ENCODE assay signal across 19 cellular contexts in the genomic region with DNA sequence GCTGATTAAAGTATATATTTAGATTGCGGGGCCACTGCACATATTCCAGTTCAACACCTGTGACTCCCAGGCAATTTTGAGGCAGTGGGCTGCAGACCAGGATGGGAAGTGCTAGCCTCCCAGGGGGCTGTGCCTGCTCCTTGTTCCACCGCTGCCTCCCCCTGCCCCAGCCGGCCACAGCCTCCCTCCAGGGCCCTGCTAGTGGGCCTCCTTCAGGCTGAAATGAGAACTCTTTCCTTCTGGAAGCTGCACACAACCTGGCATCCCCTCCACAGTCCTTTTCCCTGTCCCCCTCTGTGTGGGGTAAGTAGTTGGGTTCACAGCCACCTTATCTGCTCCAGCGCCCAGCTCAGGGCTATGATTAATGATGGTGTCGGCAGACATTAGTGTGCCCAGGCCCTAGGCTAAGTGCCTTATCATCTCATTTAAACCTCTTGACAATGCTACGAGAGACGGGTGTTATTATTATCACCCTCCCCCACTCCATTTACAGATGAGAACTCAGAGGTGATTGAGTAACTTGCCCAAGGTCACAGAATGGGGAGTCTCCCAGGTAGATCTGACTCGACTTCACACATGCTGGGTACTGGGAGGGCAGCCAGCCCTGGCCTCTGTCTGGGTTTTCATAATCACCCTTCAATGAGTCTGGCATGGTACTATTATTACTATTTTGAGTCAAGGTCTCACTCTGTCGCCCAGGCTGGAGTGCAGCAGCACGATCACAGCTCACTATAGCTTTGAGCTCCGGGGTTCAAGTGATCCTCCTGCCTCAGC. TPM values are rescaled to one million over a fixed set of nuclear protein-coding genes. Genes with fewer than 3 reads are reported as not detected.
DNase-seq lines count a peak whose midpoint lies in the region; ATAC-seq and TF ChIP-seq lines count a peak whose summit lies in the region.
"Had no signal": no experiment of that assay in that cellular context is flagged by ENCODE, and none has a peak within 500 bp of the region (broad histone marks: within the 10 kb centered on the region; RNA-seq: fewer than 3 reads in every experiment).

No MANE protein-coding gene starts in this region.

- no peaks in the 10 kb centered on the region for H3K36me3 Mint-ChIP-seq in CD4-positive, CD25-positive, alpha-beta regulatory T cell
- no peaks in the 10 kb centered on the region for H3K36me3 Mint-ChIP-seq in H9 (ENCODE audit: insufficient read depth in 1 of 3, low read depth in 3 of 3)
- no peaks in the 10 kb centered on the region for H3K36me3 Mint-ChIP-seq in endodermal cell (ENCODE audit: low read depth)

- peaks cover 4% of the 10 kb centered on the region for H4K20me1 ChIP-seq in H9 (ENCODE audit: control insufficient read depth, insufficient read depth, insufficient read length)

- peak; percentile 28; the same call in 2 of the 3 replicates for TF ChIP-seq CTCF in H9 (conservative IDR thresholded peaks at IDR 0.05)
- peak; percentile 60 for TF ChIP-seq CTCF in endodermal cell (conservative IDR thresholded peaks at IDR 0.05)
- no peak for TF ChIP-seq CTCF in right lobe of liver (IDR thresholded peaks at IDR 0.05)
- no peak for TF ChIP-seq CTCF in prostate gland (IDR thresholded peaks at IDR 0.05)
- TF ChIP-seq CTCF in esophagus squamous epithelium (IDR thresholded peaks at IDR 0.05): no peak

- H3K9me3 Mint-ChIP-seq in CD4-positive, CD25-positive, alpha-beta regulatory T cell: no peaks in the 10 kb centered on the region
- H3K9me3 Mint-ChIP-seq in H9: no peaks in the 10 kb centered on the region
- no peaks in the 10 kb centered on the region for H3K9me3 Mint-ChIP-seq in endodermal cell
- H3K9me3 Mint-ChIP-seq: activated T-cell treated with anti-CD3 and anti-CD28 coated beads, Interleukin-2, amount 50 U/mL, for 72 hours; IgD-negative memory B cell had no signal

- peaks cover 24% of the 10 kb centered on the region for H3K4me1 ChIP-seq in CD4-positive, CD25-positive, alpha-beta regulatory T cell (ENCODE audit: control insufficient read depth, insufficient read depth, low read length, poor library complexity, severe bottlenecking)
- H3K4me1 ChIP-seq in H9 (ENCODE audit: insufficient read depth, low read length) (peaks cover 1% of the 10 kb centered on the region; the same call in 1 of the 2 replicates), endodermal cell (ENCODE audit: control insufficient read depth, insufficient read depth, low read length) (peaks cover 20% of the 10 kb centered on the region), right lobe of liver (peaks cover 0 to 11% (median 0%) of the 10 kb centered on the region in 4 donors), prostate gland (replicated peaks) (no peaks in the 10 kb centered on the region), esophagus squamous epithelium (peaks cover 5 to 33% (median 8%) of the 10 kb centered on the region in 3 donors)

- no peaks in the 10 kb centered on the region for H3K9me3 ChIP-seq in CD4-positive, CD25-positive, alpha-beta regulatory T cell (ENCODE audit: control insufficient read depth in 2 of 2, low read length in 2 of 2)
- no peaks in the 10 kb centered on the region for H3K9me3 ChIP-seq in H9 (ENCODE audit: control insufficient read depth, low read depth, low read length)
- H3K9me3 ChIP-seq in endodermal cell (ENCODE audit: control insufficient read depth, low read length): no peaks in the 10 kb centered on the region
- no peaks in the 10 kb centered on the region for H3K9me3 ChIP-seq in right lobe of liver
- H3K9me3 ChIP-seq in prostate gland: no peaks in the 10 kb centered on the region
- no peaks in the 10 kb centered on the region for H3K9me3 ChIP-seq in esophagus squamous epithelium
- H3K9me3 ChIP-seq: adrenal gland, mucosa of descending colon had no signal

- H3K79me2 ChIP-seq in H9 (ENCODE audit: insufficient read depth, low read length): no peaks in the 10 kb centered on the region

- H4K91ac ChIP-seq in H9 (ENCODE audit: insufficient read length, low read depth, low read length): no peak overlapping the region

- no peak overlapping the region for H3K18ac ChIP-seq in H9 (ENCODE audit: insufficient read length, low read depth, low read length)

- ATAC-seq in CD4-positive, CD25-positive, alpha-beta regulatory T cell (ENCODE audit: low read depth in 2 of 2): no peak
- peak in 3 of 4 donors; percentile 18 to 43 (median 41) for ATAC-seq in right lobe of liver
- ATAC-seq: left colon had no signal

- no peaks in the 10 kb centered on the region for H3K79me1 ChIP-seq in H9 (ENCODE audit: insufficient read depth, low read depth, low read length, poor library complexity, severe bottlenecking)

- H3K27ac ChIP-seq in CD4-positive, CD25-positive, alpha-beta regulatory T cell (ENCODE audit: insufficient read depth, low read length, poor library complexity, severe bottlenecking): peak overlapping the region; percentile 61
- H3K27ac ChIP-seq in H9 (ENCODE audit: insufficient read length, low read depth, low read length) (no peak overlapping the region), endodermal cell (ENCODE audit: low read depth, low read length) (no peak overlapping the region), right lobe of liver (no peak overlapping the region), prostate gland (no peak overlapping the region), esophagus squamous epithelium (no peak overlapping the region)

- peak overlapping the region; percentile 80 to 98 (median 92) for H3K27ac Mint-ChIP-seq in CD4-positive, CD25-positive, alpha-beta regulatory T cell
- H3K27ac Mint-ChIP-seq in H9 (no peak overlapping the region), endodermal cell (no peak overlapping the region)
- H3K27ac Mint-ChIP-seq: IgD-negative memory B cell had no signal

- no peak overlapping the region for H3K14ac ChIP-seq in H9 (ENCODE audit: insufficient read depth, low read length)

- H2BK120ac ChIP-seq in H9 (ENCODE audit: low read depth, low read length, poor library complexity, severe bottlenecking): no peak overlapping the region

- H3K36me3 ChIP-seq in CD4-positive, CD25-positive, alpha-beta regulatory T cell (ENCODE audit: control insufficient read depth, insufficient read depth, low read length): no peaks in the 10 kb centered on the region
- H3K36me3 ChIP-seq in endodermal cell (ENCODE audit: control insufficient read depth, insufficient read depth, low read length): no peaks in the 10 kb centered on the region
- no peaks in the 10 kb centered on the region for H3K36me3 ChIP-seq in right lobe of liver
- H3K36me3 ChIP-seq in prostate gland: no peaks in the 10 kb centered on the region
- no peaks in the 10 kb centered on the region for H3K36me3 ChIP-seq in esophagus squamous epithelium
- H3K36me3 ChIP-seq: adrenal gland had no signal

- peaks cover 8 to 37% (median 20%) of the 10 kb centered on the region in 4 donors for H3K4me1 Mint-ChIP-seq in CD4-positive, CD25-positive, alpha-beta regulatory T cell
- H3K4me1 Mint-ChIP-seq in H9 (peaks cover 23 to 33% of the 10 kb centered on the region in 2 experiments), endodermal cell (peaks cover 52% of the 10 kb centered on the region)
- H3K4me1 Mint-ChIP-seq: IgD-negative memory B cell had no signal

- H3K23me2 ChIP-seq in H9 (ENCODE audit: insufficient read length, low read depth, low read length, poor library complexity, severe bottlenecking): no peaks in the 10 kb centered on the region

- no peak overlapping the region for H3T11ph ChIP-seq in H9 (ENCODE audit: low read length)

- no peaks in the 10 kb centered on the region for H3K27me3 Mint-ChIP-seq in CD4-positive, CD25-positive, alpha-beta regulatory T cell
- H3K27me3 Mint-ChIP-seq in H9 (ENCODE audit: low read depth) (peaks cover 3% of the 10 kb centered on the region; the same call in 1 of the 2 replicates), endodermal cell (ENCODE audit: insufficient read depth) (peaks cover 12% of the 10 kb centered on the region)

- H2AFZ ChIP-seq in H9 (ENCODE audit: low read length): no peak overlapping the region

- H4K5ac ChIP-seq in H9 (ENCODE audit: insufficient read length, low read depth, low read length): no peak overlapping the region

- no peak overlapping the region for H2BK20ac ChIP-seq in H9 (ENCODE audit: low read depth, low read length, poor library complexity, severe bottlenecking)

- H2AK5ac ChIP-seq in H9 (ENCODE audit: insufficient read length, low read length): no peak overlapping the region

- H4K8ac ChIP-seq in H9 (replicated peaks; ENCODE audit: insufficient read length, low read depth, low read length): no peak overlapping the region

- H3K9ac ChIP-seq in H9 (ENCODE audit: extremely low read depth, insufficient read length, low read length) (no peak overlapping the region), endodermal cell (ENCODE audit: extremely low read depth, low read length, poor library complexity, severe bottlenecking) (no peak overlapping the region)

- no peak overlapping the region for H2BK12ac ChIP-seq in H9 (ENCODE audit: insufficient read length, low read depth, low read length)

- no peak for DNase-seq in CD4-positive, CD25-positive, alpha-beta regulatory T cell
- DNase-seq in H9 (no peak), endodermal cell (no peak), right lobe of liver (peak in 1 of 3 donors; percentile 40), prostate gland (ENCODE audit: low spot score) (no peak), esophagus squamous epithelium (lab: John Stamatoyannopoulos, UW) (no peak), NCI-H1930 (lab: John Stamatoyannopoulos, UW) (no peak)
- no peak for DNase-seq in activated CD4-positive, alpha-beta T cell treated with anti-CD3 and anti-CD28 coated beads, Interleukin-2, amount 50 U/mL, for 1 hour
- DNase-seq: activated T-cell treated with anti-CD3 and anti-CD28 coated beads, Interleukin-2, amount 50 U/mL, for 72 hours; Calu3; left colon; mucosa of descending colon; NCI-H2029 treated with DMSO at 0.1 percent for 48 hours; NCI-H526; stimulated activated CD4-positive, alpha-beta T cell treated with anti-CD3 and anti-CD28 coated beads, Interleukin-2, amount 100 ng/mL, for 48 hours had no signal

- no CpG with 5 or more reads among the region's 11 CpGs for WGBS in H9 (ENCODE audit: extremely low coverage, insufficient read length, low lambda C conversion rate)
- 69 to 77% methylated on average over 9 to 11 of the region's 11 CpGs for WGBS in endodermal cell (ENCODE audit: insufficient coverage in 1 of 2, insufficient read length in 1 of 2), 2 experiments
- 49% methylated on average over 7 of the region's 11 CpGs for WGBS in right lobe of liver (ENCODE audit: insufficient coverage, low coverage, low lambda C conversion rate, missing lambda C conversion rate)
- 79% methylated on average over 11 of the region's 11 CpGs for WGBS in prostate gland
- WGBS in esophagus squamous epithelium, 2 donors: 42 to 49% methylated on average over 5 to 9 of the region's 11 CpGs

- H3K4me3 Mint-ChIP-seq in CD4-positive, CD25-positive, alpha-beta regulatory T cell: peak overlapping the region in 3 of 4 donors; percentile 53 to 71 (median 68)
- H3K4me3 Mint-ChIP-seq in H9 (no peak overlapping the region), endodermal cell (no peak overlapping the region)

- no peak overlapping the region for H3K4ac ChIP-seq in H9 (ENCODE audit: low read depth, low read length)

- H3K23ac ChIP-seq in H9 (ENCODE audit: insufficient read length, low read depth, low read length): no peak overlapping the region

- no peak overlapping the region for H3K4me3 ChIP-seq in CD4-positive, CD25-positive, alpha-beta regulatory T cell (ENCODE audit: low read depth, low read length)
- no peak overlapping the region for H3K4me3 ChIP-seq in endodermal cell (ENCODE audit: low read length)
- H3K4me3 ChIP-seq in right lobe of liver: no peak overlapping the region
- no peak overlapping the region for H3K4me3 ChIP-seq in prostate gland
- H3K4me3 ChIP-seq in esophagus squamous epithelium: no peak overlapping the region
- H3K4me3 ChIP-seq: adrenal gland, mucosa of descending colon had no signal

- no peak for TF ChIP-seq POLR2A in right lobe of liver (IDR thresholded peaks at IDR 0.05)
- TF ChIP-seq POLR2A in prostate gland (IDR thresholded peaks at IDR 0.05): no peak
- TF ChIP-seq POLR2A in esophagus squamous epithelium (IDR thresholded peaks at IDR 0.05): no peak

- H3K56ac ChIP-seq in H9 (ENCODE audit: insufficient read length, low read depth, low read length): no peak overlapping the region

- H3K4me2 ChIP-seq in H9 (ENCODE audit: insufficient read depth, insufficient read length, low read length): no peak overlapping the region

- no peak overlapping the region for H2BK5ac ChIP-seq in H9 (ENCODE audit: insufficient read length, low read length)

- intact Hi-C loops in right lobe of liver (cut with DNase I): no loop called here
- intact Hi-C loops in prostate gland (cut with DNase I): no loop called here
- intact Hi-C loops in esophagus squamous epithelium (cut with DNase I): no loop called here

- H2BK15ac ChIP-seq in H9 (ENCODE audit: low read depth, low read length): no peak overlapping the region

- no peaks in the 10 kb centered on the region for H3K27me3 ChIP-seq in CD4-positive, CD25-positive, alpha-beta regulatory T cell (ENCODE audit: control insufficient read depth, insufficient read depth, low read length)
- no peaks in the 10 kb centered on the region for H3K27me3 ChIP-seq in H9 (ENCODE audit: insufficient read depth, low read length)
- H3K27me3 ChIP-seq in endodermal cell (ENCODE audit: control insufficient read depth, insufficient read depth, low read length, poor library complexity, severe bottlenecking): no peaks in the 10 kb centered on the region
- no peaks in the 10 kb centered on the region for H3K27me3 ChIP-seq in right lobe of liver
- no peaks in the 10 kb centered on the region for H3K27me3 ChIP-seq in prostate gland (replicated peaks; ENCODE audit: insufficient read depth)
- peaks cover 0 to 6% (median 0%) of the 10 kb centered on the region in 4 donors for H3K27me3 ChIP-seq in esophagus squamous epithelium
- H3K27me3 ChIP-seq: adrenal gland had no signal

RNA-seq across cellular contexts. Expression of a gene that starts 10.8 kb away (rescaled TPM):
- not detected for total RNA-seq in CD4-positive, CD25-positive, alpha-beta regulatory T cell
- under 1 TPM in 3 of 4 donors, not detected in 1; 0.34 to 0.93 (median 0.43) TPM for polyA plus RNA-seq in CD4-positive, CD25-positive, alpha-beta regulatory T cell
- total RNA-seq in H9 (2021) (1.7 and 1.8 TPM in 2 replicates), endodermal cell (1 to 10 TPM; 1.8 to 2.3 TPM), right lobe of liver (1 to 10 TPM; 1.6 to 6.6 (median 4.5) TPM), prostate gland (1 to 10 TPM in 1 of 2 donors, under 1 TPM in 1; 0.23 to 3.2 TPM), esophagus squamous epithelium (1 to 10 TPM in 1 of 4 donors, under 1 TPM in 2, not detected in 1; 0.44 to 2.7 (median 0.70) TPM)
- polyA plus RNA-seq in endodermal cell (2013, experiment 1 of 2): 1.2 TPM
- polyA plus RNA-seq in endodermal cell (2013, experiment 2 of 2): 0.95 TPM
- total RNA-seq: activated T-cell treated with anti-CD3 and anti-CD28 coated beads, Interleukin-2, amount 50 U/mL, for 72 hours; fibroblast of villous mesenchyme; G401 had no signal
- polyA plus RNA-seq: IgD-negative memory B cell had no signal

RNA-seq across cellular contexts. Expression of a gene that starts 45.7 kb away (rescaled TPM):
- total RNA-seq in CD4-positive, CD25-positive, alpha-beta regulatory T cell: 86.9 TPM
- 10 to 100 TPM; 22.4 to 46.4 (median 42.6) TPM for polyA plus RNA-seq in CD4-positive, CD25-positive, alpha-beta regulatory T cell
- total RNA-seq in H9 (2021) (32.2 and 33.2 TPM in 2 replicates), endodermal cell (10 to 100 TPM; 33.5 to 36.3 TPM), right lobe of liver (10 to 100 TPM in 5 of 6 experiments, 1 to 10 TPM in 1; 9.2 to 19.3 (median 12.6) TPM), prostate gland (10 to 100 TPM; 15.3 to 41.4 TPM), esophagus squamous epithelium (10 to 100 TPM; 10.1 to 16.0 (median 13.4) TPM)
- polyA plus RNA-seq in endodermal cell (2013, experiment 1 of 2): 22.3 TPM
- polyA plus RNA-seq in endodermal cell (2013, experiment 2 of 2): 17.6 TPM

Comparison
In these comparisons a context has a peak if more than half of its experiments do, and no peak if none do; other contexts are left out.
1. ATAC-seq: peak in right lobe of liver (3 of 4); none in CD4-positive, CD25-positive, alpha-beta regulatory T cell (0 of 2).
2. H3K27ac Mint-ChIP-seq: peak in CD4-positive, CD25-positive, alpha-beta regulatory T cell (3 of 3); none in H9 (0 of 3) and endodermal cell (single experiment).
3. H3K4me3 Mint-ChIP-seq: peak in CD4-positive, CD25-positive, alpha-beta regulatory T cell (3 of 4); none in H9 (0 of 2) and endodermal cell (single experiment).
4. CTCF ChIP-seq: peak in H9 (single experiment) and endodermal cell (single experiment); none in right lobe of liver (0 of 4), prostate gland (0 of 4) and esophagus squamous epithelium (0 of 6).